Comparison of ENCODE assay signal across 28 cellular contexts in the genomic region with DNA sequence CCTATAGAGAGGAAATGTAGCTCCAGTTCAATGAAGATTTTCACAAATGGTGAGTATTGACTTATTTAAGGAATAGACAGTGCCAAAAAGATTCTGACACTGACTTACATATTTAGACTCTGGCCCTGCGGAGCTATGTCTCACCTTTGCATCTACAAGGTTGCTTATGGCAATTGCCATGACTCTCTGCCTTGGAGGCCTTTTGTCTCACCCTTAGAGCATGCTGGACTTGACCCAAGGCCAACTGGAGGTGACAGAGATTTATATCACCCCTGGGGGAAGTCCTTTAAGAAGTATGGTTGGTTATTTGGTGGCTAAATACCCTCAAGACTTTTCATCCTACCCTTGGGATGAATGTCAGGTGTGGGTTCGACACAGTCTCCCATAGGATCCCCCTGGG. TPM values are rescaled to one million over a fixed set of nuclear protein-coding genes. Genes with fewer than 3 reads are reported as not detected.
"Had no signal": no experiment of that assay in that cellular context is flagged by ENCODE, and none has a peak within 500 bp of the region (broad histone marks: within the 10 kb centered on the region; RNA-seq: fewer than 3 reads in every experiment).

No MANE protein-coding gene starts in this region.

- H3K27me3 ChIP-seq: stomach, suprapubic skin, testis, thyroid gland, tibial artery, tibial nerve, transverse colon, upper lobe of left lung, upper lobe of right lung, vagina had no signal

- H3K27ac ChIP-seq: stomach, suprapubic skin, testis, thoracic aorta, thyroid gland, tibial artery, tibial nerve, transverse colon, upper lobe of left lung, upper lobe of right lung, uterus, vagina had no signal

- H3K4me1 ChIP-seq: stomach, suprapubic skin, testis, thyroid gland, tibial artery, tibial nerve, transverse colon, upper lobe of left lung, upper lobe of right lung, uterus, vagina had no signal

- H3K4me3 ChIP-seq: stomach, suprapubic skin, testis, thoracic aorta, thyroid gland, tibial artery, tibial nerve, transverse colon, upper lobe of left lung, upper lobe of right lung, uterus, vagina had no signal

- H3K36me3 ChIP-seq: stomach, suprapubic skin, thoracic aorta, thyroid gland, tibial nerve, transverse colon, upper lobe of left lung, upper lobe of right lung, uterus, vagina had no signal

- H3K9me3 ChIP-seq: stomach, suprapubic skin, testis, thoracic aorta, thyroid gland, transverse colon, upper lobe of left lung, upper lobe of right lung, uterus, vagina had no signal

- ATAC-seq: stimulated activated effector memory CD8-positive, alpha-beta T cell treated with anti-CD3 and anti-CD28 coated beads, Interleukin-12 subunit alpha, Interleukin-12 subunit beta, amount 100 ng/mL, for 72 hours; stimulated activated memory B cell treated with anti-CD40 and anti-IgM and Interleukin-4, amounts not matched to agents 10 μg/mL and 1 μg/mL and 100 μg/mL, for 72 hours; stimulated activated naive B cell treated with anti-CD40 and anti-IgM and Interleukin-4, amounts not matched to agents 10 μg/mL and 1 μg/mL and 100 μg/mL, for 72 hours; stimulated activated naive CD8-positive, alpha-beta T cell treated with anti-CD3 and anti-CD28 coated beads, Interleukin-15, amount 100 ng/mL, for 72 hours; stimulated activated naive CD8-positive, alpha-beta T cell treated with anti-CD3 and anti-CD28 coated beads, Interleukin-15, Interleukin-2, amounts not matched to agents 100 U/mL and 50 U/mL, for 24 hours; upper lobe of right lung had no signal

- DNase-seq: stimulated activated CD4-positive, alpha-beta T cell treated with anti-CD3 and anti-CD28 coated beads, Interleukin-2, amount 100 ng/mL, for 48 hours; stimulated activated CD4-positive, alpha-beta T cell treated with anti-CD3 and anti-CD28 coated beads, Interleukin-4, amount 100 ng/mL, for 1 hour; stimulated activated CD4-positive, alpha-beta T cell treated with anti-CD3 and anti-CD28 coated beads, Interleukin-4, amount 100 ng/mL, for 24 hours; stimulated activated CD4-positive, alpha-beta T cell treated with anti-CD3 and anti-CD28 coated beads, Interleukin-4, amount 100 ng/mL, for 4 hours; stimulated activated CD8-positive, alpha-beta memory T cell treated with anti-CD3 and anti-CD28 coated beads, Interleukin-4, amount 100 ng/mL, for 48 hours; stimulated activated naive B cell treated with anti-CD40 and anti-IgM and Interleukin-4, amounts not matched to agents 10 μg/mL and 1 μg/mL and 100 μg/mL, for 72 hours; stimulated activated naive CD4-positive, alpha-beta T cell; stimulated activated naive CD4-positive, alpha-beta T cell treated with Interleukin-2 at 50 U/mL for 16 hours; stimulated activated naive CD8-positive, alpha-beta T cell treated with anti-CD3 and anti-CD28 coated beads, Interleukin-15, amount 100 ng/mL, for 72 hours; stimulated activated naive CD8-positive, alpha-beta T cell treated with anti-CD3 and anti-CD28 coated beads, Interleukin-15, Interleukin-2, amounts not matched to agents 100 U/mL and 50 U/mL, for 24 hours; stomach; substantia nigra; testis; thyroid gland; tibial artery; transverse colon; upper lobe of left lung; upper lobe of right lung; uterus had no signal

- FAIRE-seq: urothelium cell line had no signal

RNA-seq across cellular contexts. Expression of a gene that starts 4.5 kb away (rescaled TPM):
- polyA plus RNA-seq: stomach, thymus, urinary bladder had no signal

RNA-seq across cellular contexts. Expression of a gene that starts 52.9 kb away (rescaled TPM):
- polyA plus RNA-seq: stomach, thymus, urinary bladder had no signal
